Comparison of ENCODE assay signal across 1 cellular context in the genomic region with DNA sequence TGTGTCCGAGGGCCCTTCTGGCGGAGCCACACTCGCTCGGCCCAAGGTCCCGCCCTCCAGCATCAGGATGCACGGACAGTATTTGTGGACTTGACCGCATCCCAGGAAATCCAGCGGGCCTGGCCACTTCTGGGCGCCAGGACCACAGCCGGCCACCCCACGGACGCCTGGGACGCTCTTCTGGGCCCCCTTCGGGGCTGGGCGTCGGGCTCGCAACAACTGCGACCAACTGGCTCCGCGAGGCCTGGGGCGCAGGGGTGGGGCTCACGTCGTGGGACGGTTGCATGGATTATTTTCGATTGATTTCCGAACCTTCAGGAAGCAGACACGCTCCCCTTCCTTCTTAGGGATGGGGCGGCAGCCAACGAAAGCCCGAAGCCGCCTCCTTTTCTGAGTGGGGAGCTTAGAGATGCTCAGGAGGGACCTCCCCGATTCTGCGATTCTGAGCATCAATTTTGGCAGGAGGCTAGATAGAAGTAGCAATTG.
TF ChIP-seq lines count a peak whose summit lies in the region.

No MANE protein-coding gene starts in this region.

TF ChIP-seq in GM12878, 131 proteins besides CTCF, POLR2A, EP300 and RAD21:
- TF ChIP-seq, protein P1, sequence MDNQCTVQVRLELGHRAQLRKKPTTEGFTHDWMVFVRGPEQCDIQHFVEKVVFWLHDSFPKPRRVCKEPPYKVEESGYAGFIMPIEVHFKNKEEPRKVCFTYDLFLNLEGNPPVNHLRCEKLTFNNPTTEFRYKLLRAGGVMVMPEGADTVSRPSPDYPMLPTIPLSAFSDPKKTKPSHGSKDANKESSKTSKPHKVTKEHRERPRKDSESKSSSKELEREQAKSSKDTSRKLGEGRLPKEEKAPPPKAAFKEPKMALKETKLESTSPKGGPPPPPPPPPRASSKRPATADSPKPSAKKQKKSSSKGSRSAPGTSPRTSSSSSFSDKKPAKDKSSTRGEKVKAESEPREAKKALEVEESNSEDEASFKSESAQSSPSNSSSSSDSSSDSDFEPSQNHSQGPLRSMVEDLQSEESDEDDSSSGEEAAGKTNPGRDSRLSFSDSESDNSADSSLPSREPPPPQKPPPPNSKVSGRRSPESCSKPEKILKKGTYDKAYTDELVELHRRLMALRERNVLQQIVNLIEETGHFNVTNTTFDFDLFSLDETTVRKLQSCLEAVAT (IDR thresholded peaks at IDR 0.05): peak; percentile 97
- peak; percentile 28 for TF ChIP-seq KLF5 (IDR thresholded peaks at IDR 0.05; ENCODE audit: partially characterized antibody)
- TF ChIP-seq, protein P2, sequence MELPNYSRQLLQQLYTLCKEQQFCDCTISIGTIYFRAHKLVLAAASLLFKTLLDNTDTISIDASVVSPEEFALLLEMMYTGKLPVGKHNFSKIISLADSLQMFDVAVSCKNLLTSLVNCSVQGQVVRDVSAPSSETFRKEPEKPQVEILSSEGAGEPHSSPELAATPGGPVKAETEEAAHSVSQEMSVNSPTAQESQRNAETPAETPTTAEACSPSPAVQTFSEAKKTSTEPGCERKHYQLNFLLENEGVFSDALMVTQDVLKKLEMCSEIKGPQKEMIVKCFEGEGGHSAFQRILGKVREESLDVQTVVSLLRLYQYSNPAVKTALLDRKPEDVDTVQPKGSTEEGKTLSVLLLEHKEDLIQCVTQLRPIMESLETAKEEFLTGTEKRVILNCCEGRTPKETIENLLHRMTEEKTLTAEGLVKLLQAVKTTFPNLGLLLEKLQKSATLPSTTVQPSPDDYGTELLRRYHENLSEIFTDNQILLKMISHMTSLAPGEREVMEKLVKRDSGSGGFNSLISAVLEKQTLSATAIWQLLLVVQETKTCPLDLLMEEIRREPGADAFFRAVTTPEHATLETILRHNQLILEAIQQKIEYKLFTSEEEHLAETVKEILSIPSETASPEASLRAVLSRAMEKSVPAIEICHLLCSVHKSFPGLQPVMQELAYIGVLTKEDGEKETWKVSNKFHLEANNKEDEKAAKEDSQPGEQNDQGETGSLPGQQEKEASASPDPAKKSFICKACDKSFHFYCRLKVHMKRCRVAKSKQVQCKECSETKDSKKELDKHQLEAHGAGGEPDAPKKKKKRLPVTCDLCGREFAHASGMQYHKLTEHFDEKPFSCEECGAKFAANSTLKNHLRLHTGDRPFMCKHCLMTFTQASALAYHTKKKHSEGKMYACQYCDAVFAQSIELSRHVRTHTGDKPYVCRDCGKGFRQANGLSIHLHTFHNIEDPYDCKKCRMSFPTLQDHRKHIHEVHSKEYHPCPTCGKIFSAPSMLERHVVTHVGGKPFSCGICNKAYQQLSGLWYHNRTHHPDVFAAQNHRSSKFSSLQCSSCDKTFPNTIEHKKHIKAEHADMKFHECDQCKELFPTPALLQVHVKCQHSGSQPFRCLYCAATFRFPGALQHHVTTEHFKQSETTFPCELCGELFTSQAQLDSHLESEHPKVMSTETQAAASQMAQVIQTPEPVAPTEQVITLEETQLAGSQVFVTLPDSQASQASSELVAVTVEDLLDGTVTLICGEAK (IDR thresholded peaks at IDR 0.05; ENCODE audit: borderline replicate concordance): peak; percentile 43; the same call in 1 of the 2 replicates
- TF ChIP-seq, protein P3, sequence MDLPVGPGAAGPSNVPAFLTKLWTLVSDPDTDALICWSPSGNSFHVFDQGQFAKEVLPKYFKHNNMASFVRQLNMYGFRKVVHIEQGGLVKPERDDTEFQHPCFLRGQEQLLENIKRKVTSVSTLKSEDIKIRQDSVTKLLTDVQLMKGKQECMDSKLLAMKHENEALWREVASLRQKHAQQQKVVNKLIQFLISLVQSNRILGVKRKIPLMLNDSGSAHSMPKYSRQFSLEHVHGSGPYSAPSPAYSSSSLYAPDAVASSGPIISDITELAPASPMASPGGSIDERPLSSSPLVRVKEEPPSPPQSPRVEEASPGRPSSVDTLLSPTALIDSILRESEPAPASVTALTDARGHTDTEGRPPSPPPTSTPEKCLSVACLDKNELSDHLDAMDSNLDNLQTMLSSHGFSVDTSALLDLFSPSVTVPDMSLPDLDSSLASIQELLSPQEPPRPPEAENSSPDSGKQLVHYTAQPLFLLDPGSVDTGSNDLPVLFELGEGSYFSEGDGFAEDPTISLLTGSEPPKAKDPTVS (IDR thresholded peaks at IDR 0.05; ENCODE audit: low read depth, low read length): no peak
- TF ChIP-seq, protein P4, sequence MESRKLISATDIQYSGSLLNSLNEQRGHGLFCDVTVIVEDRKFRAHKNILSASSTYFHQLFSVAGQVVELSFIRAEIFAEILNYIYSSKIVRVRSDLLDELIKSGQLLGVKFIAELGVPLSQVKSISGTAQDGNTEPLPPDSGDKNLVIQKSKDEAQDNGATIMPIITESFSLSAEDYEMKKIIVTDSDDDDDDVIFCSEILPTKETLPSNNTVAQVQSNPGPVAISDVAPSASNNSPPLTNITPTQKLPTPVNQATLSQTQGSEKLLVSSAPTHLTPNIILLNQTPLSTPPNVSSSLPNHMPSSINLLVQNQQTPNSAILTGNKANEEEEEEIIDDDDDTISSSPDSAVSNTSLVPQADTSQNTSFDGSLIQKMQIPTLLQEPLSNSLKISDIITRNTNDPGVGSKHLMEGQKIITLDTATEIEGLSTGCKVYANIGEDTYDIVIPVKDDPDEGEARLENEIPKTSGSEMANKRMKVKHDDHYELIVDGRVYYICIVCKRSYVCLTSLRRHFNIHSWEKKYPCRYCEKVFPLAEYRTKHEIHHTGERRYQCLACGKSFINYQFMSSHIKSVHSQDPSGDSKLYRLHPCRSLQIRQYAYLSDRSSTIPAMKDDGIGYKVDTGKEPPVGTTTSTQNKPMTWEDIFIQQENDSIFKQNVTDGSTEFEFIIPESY (IDR thresholded peaks at IDR 0.05): peak; percentile 84
TF ChIP-seq in GM12878: peak in this region for 4.
